Comparison of ENCODE assay signal across 13 cellular contexts in genomic region chr12:54959291-54960018, GRCh38. TPM values are rescaled to one million over a fixed set of nuclear protein-coding genes. Genes with fewer than 3 reads are reported as not detected.
DNase-seq lines count a peak whose midpoint lies in the region; ATAC-seq and TF ChIP-seq lines count a peak whose summit lies in the region.
"Had no signal": no experiment of that assay in that cellular context is flagged by ENCODE, and none has a peak within 500 bp of the region (broad histone marks: within the 10 kb centered on the region; RNA-seq: fewer than 3 reads in every experiment).

No MANE protein-coding gene starts in this region.

- peak; percentile 74 for ATAC-seq in GM18499 (IDR thresholded peaks at IDR 0.05; ENCODE audit: insufficient read depth, unreplicated experiment)
- peak; percentile 45 for ATAC-seq in GM19467 (IDR thresholded peaks at IDR 0.05; ENCODE audit: unreplicated experiment)
- ATAC-seq in HG03342 (IDR thresholded peaks at IDR 0.05; ENCODE audit: unreplicated experiment): peak; percentile 66
- ATAC-seq in upper lobe of left lung (ENCODE audit: low FRiP score in 2 of 2): no peak

- WGBS in ovary, 3 donors: 65 to 72% (median 66%) methylated on average over 10 of the region's 10 CpGs
- 65% methylated on average over 10 of the region's 10 CpGs for WGBS in prostate gland
- WGBS in upper lobe of left lung, 2 donors: 57 to 69% methylated on average over 10 of the region's 10 CpGs

- H3K27me3 ChIP-seq in effector memory CD4-positive, alpha-beta T cell (replicated peaks; ENCODE audit: control insufficient read depth, insufficient read depth, low read length, poor library complexity, severe bottlenecking): no peaks in the 10 kb centered on the region
- H3K27me3 ChIP-seq in ovary: no peaks in the 10 kb centered on the region
- H3K27me3 ChIP-seq in prostate gland (replicated peaks; ENCODE audit: insufficient read depth): no peaks in the 10 kb centered on the region
- H3K27me3 ChIP-seq in upper lobe of left lung: no peaks in the 10 kb centered on the region
- H3K27me3 ChIP-seq: tibial nerve had no signal

- TF ChIP-seq EP300 in ovary (IDR thresholded peaks at IDR 0.05) (no peak), upper lobe of left lung (IDR thresholded peaks at IDR 0.05) (no peak)

- peaks cover 40% of the 10 kb centered on the region for H3K4me1 ChIP-seq in effector memory CD4-positive, alpha-beta T cell (ENCODE audit: control insufficient read depth, insufficient read depth, low read length, poor library complexity, severe bottlenecking)
- H3K4me1 ChIP-seq in ovary (ENCODE audit: insufficient read depth) (peaks cover 4% of the 10 kb centered on the region), prostate gland (replicated peaks) (no peaks in the 10 kb centered on the region), upper lobe of left lung (no peaks in the 10 kb centered on the region)
- H3K4me1 ChIP-seq: tibial nerve had no signal

- no peak for TF ChIP-seq POLR2A in ovary (IDR thresholded peaks at IDR 0.05)
- no peak for TF ChIP-seq POLR2A in prostate gland (IDR thresholded peaks at IDR 0.05)
- no peak for TF ChIP-seq POLR2A in upper lobe of left lung (IDR thresholded peaks at IDR 0.05)

- peaks cover 79% of the 10 kb centered on the region for H3K36me3 ChIP-seq in effector memory CD4-positive, alpha-beta T cell (ENCODE audit: control insufficient read depth, insufficient read depth, low read length)
- H3K36me3 ChIP-seq in ovary (no peaks in the 10 kb centered on the region), prostate gland (no peaks in the 10 kb centered on the region), upper lobe of left lung (no peaks in the 10 kb centered on the region)
- H3K36me3 ChIP-seq: tibial nerve had no signal

- peak overlapping the region; percentile 38 for H3K27ac ChIP-seq in effector memory CD4-positive, alpha-beta T cell (ENCODE audit: insufficient read depth, low read length, poor library complexity, severe bottlenecking)
- no peak overlapping the region for H3K27ac ChIP-seq in ovary
- H3K27ac ChIP-seq in prostate gland: no peak overlapping the region
- no peak overlapping the region for H3K27ac ChIP-seq in upper lobe of left lung
- H3K27ac ChIP-seq: HL-60, tibial nerve had no signal

- DNase-seq in effector memory CD4-positive, alpha-beta T cell: no peak
- DNase-seq in A172 (ENCODE audit: low spot score) (no peak), ovary (no peak), prostate gland (ENCODE audit: low spot score) (no peak), upper lobe of left lung (no peak)
- DNase-seq: amygdala, NCI-H2029 had no signal

- TF ChIP-seq CTCF in ovary (IDR thresholded peaks at IDR 0.05) (no peak), prostate gland (IDR thresholded peaks at IDR 0.05) (no peak), upper lobe of left lung (IDR thresholded peaks at IDR 0.05) (no peak)

- H3K4me3 ChIP-seq in effector memory CD4-positive, alpha-beta T cell (ENCODE audit: insufficient read depth, low read depth, low read length, poor library complexity, severe bottlenecking): no peak overlapping the region
- H3K4me3 ChIP-seq in ovary (no peak overlapping the region), prostate gland (no peak overlapping the region), upper lobe of left lung (no peak overlapping the region)
- H3K4me3 ChIP-seq: tibial nerve had no signal

- intact Hi-C loops in ovary (cut with DNase I): loop anchor here in 2 of 4 donors (10.0 kb wide), 4 partner anchors 105 to 375 kb away; partner anchors contain the start of genes PPP1R1A (in 2 of the 2) and MUCL1 (in 1 of the 2)
- intact Hi-C loops in prostate gland (cut with DNase I): loop anchor here (5.0 kb wide), 4 partner anchors 212 to 377 kb away; no protein-coding TSS in a partner anchor

- no peaks in the 10 kb centered on the region for H3K9me3 ChIP-seq in effector memory CD4-positive, alpha-beta T cell (ENCODE audit: control insufficient read depth, low read length)
- H3K9me3 ChIP-seq in ovary (no peaks in the 10 kb centered on the region), prostate gland (no peaks in the 10 kb centered on the region), upper lobe of left lung (no peaks in the 10 kb centered on the region)
- H3K9me3 ChIP-seq: tibial nerve had no signal

RNA-seq across cellular contexts. Expression of gene TESPA1, which starts 25.1 kb away (rescaled TPM):
- not detected in 2 replicates for total RNA-seq in A172 (2014; rRNA removed; shearing (Covaris generic))
- total RNA-seq in ovary (1 to 10 TPM; 1.3 to 3.5 (median 3.1) TPM), prostate gland (1 to 10 TPM in 1 of 2 donors, under 1 TPM in 1; 0.41 to 6.1 TPM), upper lobe of left lung (10 to 100 TPM in 1 of 6 donors, 1 to 10 TPM in 5; 2.7 to 10.5 (median 4.3) TPM)
- polyA plus RNA-seq in ovary: 1 to 10 TPM; 3.4 to 5.9 TPM
- total RNA-seq: G401 had no signal

Comparison
In these comparisons a context has a peak if more than half of its experiments do, and no peak if none do; other contexts are left out.
1. ATAC-seq: peak in GM18499 (single experiment), GM19467 (single experiment) and HG03342 (single experiment); none in upper lobe of left lung (0 of 2).